In genomic region chr20:50518270-50518721, GRCh38 we compare ENCODE assay signal across 1 cellular context.
TF ChIP-seq lines count a peak whose summit lies in the region.

No MANE protein-coding gene starts in this region.

TF ChIP-seq in IMR-90, 13 proteins besides CTCF, POLR2A, EP300 and RAD21:
- no peak for TF ChIP-seq CHD1 (IDR thresholded peaks at IDR 0.05; ENCODE audit: low read depth, low read length)
- TF ChIP-seq FOS (IDR thresholded peaks at IDR 0.05; ENCODE audit: low read depth, low read length): peak; percentile 5; the same call in 1 of the 2 replicates
- TF ChIP-seq SMC3 (IDR thresholded peaks at IDR 0.05; ENCODE audit: low read depth, low read length): no peak
